1 cellular context compared by ENCODE assay signal in the genomic region with DNA sequence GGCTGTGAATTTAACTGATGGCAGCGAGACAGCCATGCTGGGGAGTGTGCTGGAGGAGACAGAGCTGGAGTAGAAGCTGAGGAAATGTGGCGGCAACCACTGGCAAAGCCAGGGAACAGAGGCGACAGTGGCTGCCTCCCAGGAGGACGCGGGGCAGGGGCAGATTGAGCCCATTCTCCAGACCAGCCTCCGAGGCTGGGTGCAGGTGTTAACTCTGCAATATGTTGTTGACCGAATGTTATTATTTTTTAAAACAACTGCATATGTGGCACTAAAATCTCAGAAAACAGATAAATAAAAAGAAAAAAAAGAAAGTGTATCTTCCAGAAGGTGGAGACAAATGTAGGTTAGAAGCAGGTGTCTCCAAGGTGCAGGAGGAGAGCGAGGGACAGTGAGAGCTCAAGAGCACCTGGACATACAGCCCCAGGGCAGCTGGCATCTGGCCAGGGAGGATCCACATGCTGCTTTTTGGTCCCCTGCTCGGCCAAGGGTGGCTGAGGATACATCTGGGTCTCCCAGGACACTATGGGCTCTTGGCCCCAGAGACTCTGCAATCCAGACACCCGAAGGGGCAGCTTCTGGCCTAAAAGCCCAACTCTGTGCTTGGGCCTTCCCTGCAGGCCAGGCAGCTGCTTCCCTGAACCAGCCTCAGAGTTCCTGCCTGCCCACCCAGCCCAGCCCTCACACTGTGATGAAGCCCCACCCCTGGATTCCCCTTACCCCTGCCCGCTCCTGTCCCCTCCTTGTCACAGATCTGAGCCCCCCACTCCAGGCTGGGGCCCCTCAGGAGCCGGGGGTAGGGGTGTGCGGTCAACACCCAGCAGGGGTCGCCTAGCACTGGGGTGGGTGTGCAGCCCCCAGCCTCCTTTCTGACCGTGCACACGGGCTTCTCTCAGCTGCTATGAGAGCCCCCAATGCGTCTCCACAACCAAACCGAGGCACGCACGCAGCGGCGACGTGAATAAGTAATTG.
TF ChIP-seq lines count a peak whose summit lies in the region.

No MANE protein-coding gene starts in this region.

TF ChIP-seq in K562, 482 proteins besides CTCF, POLR2A, EP300 and RAD21 (continued from another document and continues in another):
- TF ChIP-seq, protein P1, sequence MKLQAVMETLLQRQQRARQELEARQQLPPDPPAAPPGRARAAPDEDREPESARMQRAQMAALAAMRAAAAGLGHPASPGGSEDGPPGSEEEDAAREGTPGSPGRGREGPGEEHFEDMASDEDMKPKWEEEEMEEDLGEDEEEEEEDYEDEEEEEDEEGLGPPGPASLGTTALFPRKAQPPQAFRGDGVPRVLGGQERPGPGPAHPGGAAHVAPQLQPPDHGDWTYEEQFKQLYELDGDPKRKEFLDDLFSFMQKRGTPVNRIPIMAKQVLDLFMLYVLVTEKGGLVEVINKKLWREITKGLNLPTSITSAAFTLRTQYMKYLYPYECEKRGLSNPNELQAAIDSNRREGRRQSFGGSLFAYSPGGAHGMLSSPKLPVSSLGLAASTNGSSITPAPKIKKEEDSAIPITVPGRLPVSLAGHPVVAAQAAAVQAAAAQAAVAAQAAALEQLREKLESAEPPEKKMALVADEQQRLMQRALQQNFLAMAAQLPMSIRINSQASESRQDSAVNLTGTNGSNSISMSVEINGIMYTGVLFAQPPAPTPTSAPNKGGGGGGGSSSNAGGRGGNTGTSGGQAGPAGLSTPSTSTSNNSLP (IDR thresholded peaks at IDR 0.05; ENCODE audit: borderline replicate concordance, low read depth, low read length) = no peak
- TF ChIP-seq PTRF (tag; IDR thresholded peaks at IDR 0.05) = no peak
- TF ChIP-seq, protein P2, sequence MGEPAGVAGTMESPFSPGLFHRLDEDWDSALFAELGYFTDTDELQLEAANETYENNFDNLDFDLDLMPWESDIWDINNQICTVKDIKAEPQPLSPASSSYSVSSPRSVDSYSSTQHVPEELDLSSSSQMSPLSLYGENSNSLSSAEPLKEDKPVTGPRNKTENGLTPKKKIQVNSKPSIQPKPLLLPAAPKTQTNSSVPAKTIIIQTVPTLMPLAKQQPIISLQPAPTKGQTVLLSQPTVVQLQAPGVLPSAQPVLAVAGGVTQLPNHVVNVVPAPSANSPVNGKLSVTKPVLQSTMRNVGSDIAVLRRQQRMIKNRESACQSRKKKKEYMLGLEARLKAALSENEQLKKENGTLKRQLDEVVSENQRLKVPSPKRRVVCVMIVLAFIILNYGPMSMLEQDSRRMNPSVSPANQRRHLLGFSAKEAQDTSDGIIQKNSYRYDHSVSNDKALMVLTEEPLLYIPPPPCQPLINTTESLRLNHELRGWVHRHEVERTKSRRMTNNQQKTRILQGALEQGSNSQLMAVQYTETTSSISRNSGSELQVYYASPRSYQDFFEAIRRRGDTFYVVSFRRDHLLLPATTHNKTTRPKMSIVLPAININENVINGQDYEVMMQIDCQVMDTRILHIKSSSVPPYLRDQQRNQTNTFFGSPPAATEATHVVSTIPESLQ (CRISPR knock-in tag; IDR thresholded peaks at IDR 0.05) = no peak
- no peak for TF ChIP-seq POLR2AphosphoS5 (IDR thresholded peaks at IDR 0.05; ENCODE audit: control insufficient read depth, insufficient read depth, low read depth, low read length)
- TF ChIP-seq, protein P3, sequence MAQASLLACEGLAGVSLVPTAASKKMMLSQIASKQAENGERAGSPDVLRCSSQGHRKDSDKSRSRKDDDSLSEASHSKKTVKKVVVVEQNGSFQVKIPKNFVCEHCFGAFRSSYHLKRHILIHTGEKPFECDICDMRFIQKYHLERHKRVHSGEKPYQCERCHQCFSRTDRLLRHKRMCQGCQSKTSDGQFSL (CRISPR knock-in tag; IDR thresholded peaks at IDR 0.05) = no peak
- TF ChIP-seq, protein P3 (tag; IDR thresholded peaks at IDR 0.05) = no peak
- TF ChIP-seq, protein P4, sequence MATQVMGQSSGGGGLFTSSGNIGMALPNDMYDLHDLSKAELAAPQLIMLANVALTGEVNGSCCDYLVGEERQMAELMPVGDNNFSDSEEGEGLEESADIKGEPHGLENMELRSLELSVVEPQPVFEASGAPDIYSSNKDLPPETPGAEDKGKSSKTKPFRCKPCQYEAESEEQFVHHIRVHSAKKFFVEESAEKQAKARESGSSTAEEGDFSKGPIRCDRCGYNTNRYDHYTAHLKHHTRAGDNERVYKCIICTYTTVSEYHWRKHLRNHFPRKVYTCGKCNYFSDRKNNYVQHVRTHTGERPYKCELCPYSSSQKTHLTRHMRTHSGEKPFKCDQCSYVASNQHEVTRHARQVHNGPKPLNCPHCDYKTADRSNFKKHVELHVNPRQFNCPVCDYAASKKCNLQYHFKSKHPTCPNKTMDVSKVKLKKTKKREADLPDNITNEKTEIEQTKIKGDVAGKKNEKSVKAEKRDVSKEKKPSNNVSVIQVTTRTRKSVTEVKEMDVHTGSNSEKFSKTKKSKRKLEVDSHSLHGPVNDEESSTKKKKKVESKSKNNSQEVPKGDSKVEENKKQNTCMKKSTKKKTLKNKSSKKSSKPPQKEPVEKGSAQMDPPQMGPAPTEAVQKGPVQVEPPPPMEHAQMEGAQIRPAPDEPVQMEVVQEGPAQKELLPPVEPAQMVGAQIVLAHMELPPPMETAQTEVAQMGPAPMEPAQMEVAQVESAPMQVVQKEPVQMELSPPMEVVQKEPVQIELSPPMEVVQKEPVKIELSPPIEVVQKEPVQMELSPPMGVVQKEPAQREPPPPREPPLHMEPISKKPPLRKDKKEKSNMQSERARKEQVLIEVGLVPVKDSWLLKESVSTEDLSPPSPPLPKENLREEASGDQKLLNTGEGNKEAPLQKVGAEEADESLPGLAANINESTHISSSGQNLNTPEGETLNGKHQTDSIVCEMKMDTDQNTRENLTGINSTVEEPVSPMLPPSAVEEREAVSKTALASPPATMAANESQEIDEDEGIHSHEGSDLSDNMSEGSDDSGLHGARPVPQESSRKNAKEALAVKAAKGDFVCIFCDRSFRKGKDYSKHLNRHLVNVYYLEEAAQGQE (CRISPR knock-in tag; IDR thresholded peaks at IDR 0.05; ENCODE audit: low read depth) = no peak
- TF ChIP-seq ZBTB8A (IDR thresholded peaks at IDR 0.05; ENCODE audit: partially characterized antibody) = no peak
- TF ChIP-seq ZNF212 (CRISPR knock-in tag; IDR thresholded peaks at IDR 0.05) = no peak
- no peak for TF ChIP-seq STAT5B (CRISPR knock-in tag; IDR thresholded peaks at IDR 0.05)
- peak; percentile 25; the same call in 1 of the 2 replicates for TF ChIP-seq ZBTB7A (IDR thresholded peaks at IDR 0.05; ENCODE audit: borderline replicate concordance, control insufficient read depth, low read depth, low read length)
- TF ChIP-seq, protein P5, sequence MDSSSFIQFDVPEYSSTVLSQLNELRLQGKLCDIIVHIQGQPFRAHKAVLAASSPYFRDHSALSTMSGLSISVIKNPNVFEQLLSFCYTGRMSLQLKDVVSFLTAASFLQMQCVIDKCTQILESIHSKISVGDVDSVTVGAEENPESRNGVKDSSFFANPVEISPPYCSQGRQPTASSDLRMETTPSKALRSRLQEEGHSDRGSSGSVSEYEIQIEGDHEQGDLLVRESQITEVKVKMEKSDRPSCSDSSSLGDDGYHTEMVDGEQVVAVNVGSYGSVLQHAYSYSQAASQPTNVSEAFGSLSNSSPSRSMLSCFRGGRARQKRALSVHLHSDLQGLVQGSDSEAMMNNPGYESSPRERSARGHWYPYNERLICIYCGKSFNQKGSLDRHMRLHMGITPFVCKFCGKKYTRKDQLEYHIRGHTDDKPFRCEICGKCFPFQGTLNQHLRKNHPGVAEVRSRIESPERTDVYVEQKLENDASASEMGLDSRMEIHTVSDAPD (CRISPR knock-in tag; IDR thresholded peaks at IDR 0.05) = no peak
- TF ChIP-seq EWSR1 (IDR thresholded peaks at IDR 0.05; ENCODE audit: borderline replicate concordance, low read depth, partially characterized antibody) = no peak
- no peak for TF ChIP-seq ZFX (CRISPR knock-in tag; IDR thresholded peaks at IDR 0.05)
- TF ChIP-seq ELF2 (CRISPR knock-in tag; IDR thresholded peaks at IDR 0.05) = peak; percentile 51; the same call in 1 of the 2 replicates
- TF ChIP-seq SNRNP70 (optimal IDR thresholded peaks at IDR 0.05; ENCODE audit: low read depth, low read length) = no peak
- TF ChIP-seq TOE1 (IDR thresholded peaks at IDR 0.05; ENCODE audit: borderline replicate concordance) = no peak
- no peak for TF ChIP-seq TOE1 (CRISPR knock-in tag; IDR thresholded peaks at IDR 0.05; ENCODE audit: borderline replicate concordance, low read depth)
- TF ChIP-seq EZH2 (IDR thresholded peaks at IDR 0.05; ENCODE audit: borderline replicate concordance, low read depth, low read length) = no peak
- TF ChIP-seq POLR2B (IDR thresholded peaks at IDR 0.05; ENCODE audit: low read depth, partially characterized antibody) = no peak
- no peak for TF ChIP-seq EHMT2 (IDR thresholded peaks at IDR 0.05)
- 0 out of 2 replicates have a peak, but pooled peaks have one; percentile 40 for TF ChIP-seq NR4A1 (CRISPR knock-in tag; IDR thresholded peaks at IDR 0.05)
- TF ChIP-seq NR4A1 (tag; IDR thresholded peaks at IDR 0.05) = no peak
- TF ChIP-seq L3MBTL2 (IDR thresholded peaks at IDR 0.05) = 0 out of 2 replicates have a peak, but pooled peaks have one; percentile 2
- no peak for TF ChIP-seq MIER1 (IDR thresholded peaks at IDR 0.05; ENCODE audit: low read depth)
- TF ChIP-seq, protein P6, sequence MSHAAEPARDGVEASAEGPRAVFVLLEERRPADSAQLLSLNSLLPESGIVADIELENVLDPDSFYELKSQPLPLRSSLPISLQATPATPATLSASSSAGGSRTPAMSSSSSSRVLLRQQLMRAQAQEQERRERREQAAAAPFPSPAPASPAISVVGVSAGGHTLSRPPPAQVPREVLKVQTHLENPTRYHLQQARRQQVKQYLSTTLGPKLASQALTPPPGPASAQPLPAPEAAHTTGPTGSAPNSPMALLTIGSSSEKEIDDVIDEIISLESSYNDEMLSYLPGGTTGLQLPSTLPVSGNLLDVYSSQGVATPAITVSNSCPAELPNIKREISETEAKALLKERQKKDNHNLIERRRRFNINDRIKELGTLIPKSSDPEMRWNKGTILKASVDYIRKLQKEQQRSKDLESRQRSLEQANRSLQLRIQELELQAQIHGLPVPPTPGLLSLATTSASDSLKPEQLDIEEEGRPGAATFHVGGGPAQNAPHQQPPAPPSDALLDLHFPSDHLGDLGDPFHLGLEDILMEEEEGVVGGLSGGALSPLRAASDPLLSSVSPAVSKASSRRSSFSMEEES (CRISPR knock-in tag; IDR thresholded peaks at IDR 0.05) = no peak
- no peak for TF ChIP-seq NFATC3 (IDR thresholded peaks at IDR 0.05)
- TF ChIP-seq ZNF707 (CRISPR knock-in tag; conservative IDR thresholded peaks at IDR 0.05) = no peak
- no peak for TF ChIP-seq GABPB1 (CRISPR knock-in tag; IDR thresholded peaks at IDR 0.05)
- no peak for TF ChIP-seq HCFC1 (IDR thresholded peaks at IDR 0.05; ENCODE audit: low read depth, low read length)
- TF ChIP-seq SAP30 (IDR thresholded peaks at IDR 0.05; ENCODE audit: borderline replicate concordance, insufficient read depth, low read depth, low read length, poor library complexity, severe bottlenecking) = no peak
- no peak for TF ChIP-seq ZFP30 (CRISPR knock-in tag; IDR thresholded peaks at IDR 0.05; ENCODE audit: borderline replicate concordance)
- TF ChIP-seq ZNF197 (CRISPR knock-in tag; IDR thresholded peaks at IDR 0.05; ENCODE audit: low read depth) = no peak
- TF ChIP-seq MTF1 (CRISPR knock-in tag; IDR thresholded peaks at IDR 0.05; ENCODE audit: borderline replicate concordance) = no peak
- TF ChIP-seq TAF7 (tag; IDR thresholded peaks at IDR 0.05) = no peak
- TF ChIP-seq ZNF583 (CRISPR knock-in tag; IDR thresholded peaks at IDR 0.05) = no peak
- TF ChIP-seq, protein P7, sequence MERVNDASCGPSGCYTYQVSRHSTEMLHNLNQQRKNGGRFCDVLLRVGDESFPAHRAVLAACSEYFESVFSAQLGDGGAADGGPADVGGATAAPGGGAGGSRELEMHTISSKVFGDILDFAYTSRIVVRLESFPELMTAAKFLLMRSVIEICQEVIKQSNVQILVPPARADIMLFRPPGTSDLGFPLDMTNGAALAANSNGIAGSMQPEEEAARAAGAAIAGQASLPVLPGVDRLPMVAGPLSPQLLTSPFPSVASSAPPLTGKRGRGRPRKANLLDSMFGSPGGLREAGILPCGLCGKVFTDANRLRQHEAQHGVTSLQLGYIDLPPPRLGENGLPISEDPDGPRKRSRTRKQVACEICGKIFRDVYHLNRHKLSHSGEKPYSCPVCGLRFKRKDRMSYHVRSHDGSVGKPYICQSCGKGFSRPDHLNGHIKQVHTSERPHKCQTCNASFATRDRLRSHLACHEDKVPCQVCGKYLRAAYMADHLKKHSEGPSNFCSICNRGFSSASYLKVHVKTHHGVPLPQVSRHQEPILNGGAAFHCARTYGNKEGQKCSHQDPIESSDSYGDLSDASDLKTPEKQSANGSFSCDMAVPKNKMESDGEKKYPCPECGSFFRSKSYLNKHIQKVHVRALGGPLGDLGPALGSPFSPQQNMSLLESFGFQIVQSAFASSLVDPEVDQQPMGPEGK (CRISPR knock-in tag; IDR thresholded peaks at IDR 0.05; ENCODE audit: borderline replicate concordance) = no peak
